8 cellular contexts compared by ENCODE assay signal in the genomic region with DNA sequence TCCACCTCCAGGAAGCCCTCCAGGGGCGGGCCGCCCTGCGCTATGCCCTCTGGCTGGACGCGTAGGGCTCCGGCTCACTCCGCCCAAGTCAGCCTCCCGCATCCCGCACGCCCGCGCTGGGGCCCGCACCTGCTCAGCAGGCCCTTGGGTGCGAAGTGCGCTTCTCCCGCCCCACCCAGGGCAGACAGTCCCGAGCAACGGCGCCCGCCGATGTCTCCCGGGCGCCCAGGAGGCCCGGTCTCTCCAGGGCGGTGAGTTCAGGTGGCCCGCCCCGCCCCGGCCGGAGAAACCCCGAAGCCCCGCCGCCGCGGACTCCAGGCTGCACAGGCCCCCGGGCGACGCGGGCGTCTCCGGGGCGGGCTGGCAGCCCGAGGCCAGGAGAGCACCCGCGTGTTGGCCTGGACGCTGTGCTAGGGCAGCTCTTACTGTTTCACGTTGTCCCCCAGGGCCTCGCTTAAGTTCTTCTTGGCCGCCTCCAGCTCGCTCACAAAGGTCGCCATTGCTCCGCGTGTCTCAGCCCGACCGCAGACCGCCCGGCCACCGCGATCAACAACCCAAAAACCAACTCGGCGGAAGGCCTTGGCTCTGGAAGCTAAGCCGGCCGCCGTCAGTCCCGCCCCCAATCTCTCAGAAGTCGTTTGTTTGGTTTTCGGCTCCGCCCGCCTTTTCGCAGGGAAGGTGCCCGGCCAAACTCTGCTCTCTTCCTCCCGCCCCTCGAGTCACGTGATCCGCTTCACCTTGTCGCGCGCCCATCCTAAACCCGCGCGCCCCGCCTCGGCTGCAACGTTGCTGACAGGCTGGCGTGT. TPM values are rescaled to one million over a fixed set of nuclear protein-coding genes. Genes with fewer than 3 reads are reported as not detected.
DNase-seq lines count a peak whose midpoint lies in the region; ATAC-seq and TF ChIP-seq lines count a peak whose summit lies in the region.

A gene with protein sequence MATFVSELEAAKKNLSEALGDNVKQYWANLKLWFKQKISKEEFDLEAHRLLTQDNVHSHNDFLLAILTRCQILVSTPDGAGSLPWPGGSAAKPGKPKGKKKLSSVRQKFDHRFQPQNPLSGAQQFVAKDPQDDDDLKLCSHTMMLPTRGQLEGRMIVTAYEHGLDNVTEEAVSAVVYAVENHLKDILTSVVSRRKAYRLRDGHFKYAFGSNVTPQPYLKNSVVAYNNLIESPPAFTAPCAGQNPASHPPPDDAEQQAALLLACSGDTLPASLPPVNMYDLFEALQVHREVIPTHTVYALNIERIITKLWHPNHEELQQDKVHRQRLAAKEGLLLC (minus strand): TSS at position 531 of the 806 bp plus-strand sequence. CDS start 31 bp downstream, at position 500.

- peaks cover 16% of the 10 kb centered on the region; the same call in 1 of the 2 replicates for H3F3A ChIP-seq in MM.1S (ENCODE audit: insufficient read depth, low read length)

- no peaks in the 10 kb centered on the region for H3K27me3 ChIP-seq in HAP-1 (ENCODE audit: low read depth)
- H3K27me3 ChIP-seq in MM.1S (replicated peaks; ENCODE audit: insufficient read depth, low read length) = no peaks in the 10 kb centered on the region

- H4K20me1 ChIP-seq in MM.1S (ENCODE audit: insufficient read depth, low read length) = no peaks in the 10 kb centered on the region

- no peaks in the 10 kb centered on the region; the same call in 1 of the 2 replicates for H3K9me3 ChIP-seq in HAP-1
- H3K9me3 ChIP-seq in MM.1S (replicated peaks; ENCODE audit: insufficient read depth, low read length) = no peaks in the 10 kb centered on the region

- peak within 1 kb of the TSS; percentile 97 for H3K4me3 Mint-ChIP-seq in nephron progenitor cell
- H3K4me3 Mint-ChIP-seq in stimulated activated naive CD8-positive, alpha-beta T cell treated with anti-CD3 and anti-CD28 coated beads, Interleukin-15, amount 100 ng/mL, for 72 hours = peak within 1 kb of the TSS; percentile 84 to 97

- H3K36me3 Mint-ChIP-seq in nephron progenitor cell (ENCODE audit: low read depth) = peaks cover 14% of the 10 kb centered on the region

- H3K9me3 Mint-ChIP-seq in nephron progenitor cell = peaks cover 5% of the 10 kb centered on the region
- no peaks in the 10 kb centered on the region for H3K9me3 Mint-ChIP-seq in stimulated activated naive CD8-positive, alpha-beta T cell treated with anti-CD3 and anti-CD28 coated beads, Interleukin-15, amount 100 ng/mL, for 72 hours

- H3K27ac Mint-ChIP-seq in nephron progenitor cell = peak within 1 kb of the TSS; percentile 97
- peak within 1 kb of the TSS; percentile 94 to 99 for H3K27ac Mint-ChIP-seq in stimulated activated naive CD8-positive, alpha-beta T cell treated with anti-CD3 and anti-CD28 coated beads, Interleukin-15, amount 100 ng/mL, for 72 hours

- H3K36me3 ChIP-seq in HAP-1 (replicated peaks) = no peaks in the 10 kb centered on the region
- no peaks in the 10 kb centered on the region; the same call in 1 of the 2 replicates for H3K36me3 ChIP-seq in MM.1S (replicated peaks; ENCODE audit: insufficient read depth, low read length)

- peak within 1 kb of the TSS; percentile 85 for H3K27ac ChIP-seq in MM.1S (ENCODE audit: low read length)

- DNase-seq in G401 (ENCODE audit: low spot score) (peak; percentile 99), HAP-1 (ENCODE audit: low spot score in 2 of 2) (peak; percentile 97 to 99), MM.1S (peak; percentile 100), SIG-M5 (lab: John Stamatoyannopoulos, UW) (peak; percentile 98), activated gamma-delta T cell (lab: John Stamatoyannopoulos, UW) (peak; percentile 97), fibroblast of the conjunctiva (ENCODE audit: low read depth) (peak; percentile 95), nephron progenitor cell (peak; percentile 98)
- DNase-seq in stimulated activated naive CD8-positive, alpha-beta T cell treated with anti-CD3 and anti-CD28 coated beads, Interleukin-15, amount 100 ng/mL, for 72 hours = peak; percentile 97 to 99

- H3K4me1 ChIP-seq in HAP-1 = peaks cover 15% of the 10 kb centered on the region
- H3K4me1 ChIP-seq in MM.1S (ENCODE audit: low read length) = peaks cover 12% of the 10 kb centered on the region

- peaks cover 5% of the 10 kb centered on the region for H3K27me3 Mint-ChIP-seq in nephron progenitor cell (ENCODE audit: low read depth, poor library complexity)
- no peaks in the 10 kb centered on the region for H3K27me3 Mint-ChIP-seq in stimulated activated naive CD8-positive, alpha-beta T cell treated with anti-CD3 and anti-CD28 coated beads, Interleukin-15, amount 100 ng/mL, for 72 hours

- H3K9me2 ChIP-seq in MM.1S (replicated peaks; ENCODE audit: insufficient read depth, low read length) = no peaks in the 10 kb centered on the region

- in situ Hi-C loops in G401 (cut with HindIII; ENCODE audit: low sequenced_read_pairs) = no loop called here
- in situ Hi-C loops in HAP-1 (cut with MboI; ENCODE audit: low sequenced_read_pairs) = no loop called here

- peaks cover 54% of the 10 kb centered on the region for H3K4me1 Mint-ChIP-seq in nephron progenitor cell
- H3K4me1 Mint-ChIP-seq in stimulated activated naive CD8-positive, alpha-beta T cell treated with anti-CD3 and anti-CD28 coated beads, Interleukin-15, amount 100 ng/mL, for 72 hours = peaks cover 61% of the 10 kb centered on the region

- peak within 1 kb of the TSS; percentile 91 for H3K9ac ChIP-seq in MM.1S (ENCODE audit: low read length)

- ATAC-seq in stimulated activated naive CD8-positive, alpha-beta T cell treated with anti-CD3 and anti-CD28 coated beads, Interleukin-15, amount 100 ng/mL, for 72 hours = peak; percentile 91

- TF ChIP-seq CTCF in MM.1S (IDR thresholded peaks at IDR 0.05; ENCODE audit: low read length) (no peak), nephron progenitor cell (IDR thresholded peaks at IDR 0.05) (no peak)

- H3K4me2 ChIP-seq in MM.1S (ENCODE audit: low read depth, low read length) = peak within 1 kb of the TSS; percentile 93

- H3K4me3 ChIP-seq in HAP-1 (peak within 1 kb of the TSS; percentile 77), MM.1S (ENCODE audit: low read length) (peak within 1 kb of the TSS; percentile 79)

- H3K79me2 ChIP-seq in MM.1S (ENCODE audit: low read length) = peaks cover 49% of the 10 kb centered on the region

- H2AFZ ChIP-seq in MM.1S (ENCODE audit: low read length) = peak within 1 kb of the TSS; percentile 87

RNA-seq across cellular contexts. Expression of the gene that starts here (rescaled TPM):
- 25.7 and 34.7 TPM in 2 replicates for total RNA-seq in G401 (2014; rRNA removed; shearing (Covaris generic))

Comparison
In these comparisons a context has a peak if more than half of its experiments do, and no peak if none do; other contexts are left out.
1. Peak in every context shown above with its lines: DNase-seq, ATAC-seq, H3K4me3 ChIP-seq and H3K27ac ChIP-seq.